In the genomic region with DNA sequence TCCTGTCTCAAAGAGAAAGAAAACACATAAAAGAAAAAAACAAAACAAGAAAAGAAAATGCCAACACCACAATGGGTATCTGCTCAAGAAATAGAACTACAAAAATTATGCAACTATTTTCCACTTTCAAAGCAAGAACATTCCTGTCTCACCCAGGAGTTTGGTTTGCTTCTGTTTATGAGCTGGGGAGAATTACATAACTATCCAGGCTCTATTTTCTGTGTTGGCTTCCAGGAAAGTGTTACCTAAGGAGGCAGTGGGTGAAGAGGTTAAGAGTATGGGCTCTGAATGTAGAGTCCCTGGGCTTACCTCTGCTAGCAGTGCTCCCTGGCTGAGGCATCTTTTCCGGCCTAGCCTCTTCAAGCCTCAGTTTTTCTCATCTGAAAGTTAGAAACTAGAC, we compare ENCODE assay signal across 25 cellular contexts.
DNase-seq lines count a peak whose midpoint lies in the region; ATAC-seq, FAIRE-seq and TF ChIP-seq lines count a peak whose summit lies in the region.
"Had no signal": no experiment of that assay in that cellular context is flagged by ENCODE, and none has a peak within 500 bp of the region (broad histone marks: within the 10 kb centered on the region; RNA-seq: fewer than 3 reads in every experiment).

No MANE protein-coding gene starts in this region.

- no peaks in the 10 kb centered on the region for H3K4me1 ChIP-seq in lower lobe of right lung
- H3K4me1 ChIP-seq: BE2C, HAP-1 had no signal

- H3K4me3 ChIP-seq in AG10803 (ENCODE audit: low read length) (no peak overlapping the region), fibroblast of villous mesenchyme (ENCODE audit: low read depth, low read length) (no peak overlapping the region), lower lobe of right lung (no peak overlapping the region), foreskin fibroblast (ENCODE audit: low read depth in 1 of 2, low read length in 2 of 2) (no peak overlapping the region)
- H3K4me3 ChIP-seq: BLaER1 treated with 17β-estradiol and CSF1 and Interleukin-3, amounts not matched to agents 10 nM and 100 nM; GM12878; HAP-1 had no signal

- H3K27ac ChIP-seq in lower lobe of right lung, result no peak overlapping the region
- H3K27ac ChIP-seq: 22Rv1; BLaER1 treated with 17β-estradiol and CSF1 and Interleukin-3, amounts not matched to agents 10 nM and 100 nM had no signal

- TF ChIP-seq CTCF in AG10803 (conservative IDR thresholded peaks at IDR 0.05; ENCODE audit: low read length) (no peak), fibroblast of villous mesenchyme (IDR thresholded peaks at IDR 0.05; ENCODE audit: insufficient read depth, low read depth, low read length) (no peak), omental fat pad (IDR thresholded peaks at IDR 0.05) (no peak), lower lobe of right lung (IDR thresholded peaks at IDR 0.05) (no peak), foreskin fibroblast (IDR thresholded peaks at IDR 0.05; ENCODE audit: low read depth, low read length) (no peak)

- intact Hi-C loops in lower lobe of right lung (cut with DNase I), result no loop called here

- peak; percentile 35 for FAIRE-seq in urothelium cell line (lab: Jason Lieb, UNC)
- FAIRE-seq: A204.1, D721Med, GM12878, GM19239, H54 had no signal

- peaks cover 4% of the 10 kb centered on the region for H3K9me3 ChIP-seq in lower lobe of right lung
- H3K9me3 ChIP-seq: BE2C, HAP-1 had no signal

- DNase-seq in AG10803 (ENCODE audit: low read depth) (peak; percentile 34), fibroblast of villous mesenchyme (ENCODE audit: low read depth) (peak; percentile 11), omental fat pad (ENCODE audit: low spot score) (no peak), urothelium cell line (ENCODE audit: low spot score) (no peak), lower lobe of right lung (no peak), foreskin fibroblast (no peak)
- DNase-seq: AML-193; BE2C; CD4-positive, alpha-beta T cell; CD8-positive, alpha-beta memory T cell; DMS 273 treated with DMSO at 0.1 percent for 48 hours; DMS79; EL; GDM1; GOT3; HFFc6 had no signal

- H3K36me3 ChIP-seq in lower lobe of right lung, result no peaks in the 10 kb centered on the region
- H3K36me3 ChIP-seq: BE2C; BLaER1 treated with 17β-estradiol and CSF1 and Interleukin-3, amounts not matched to agents 10 nM and 100 nM; HAP-1 had no signal

- ATAC-seq in omental fat pad (ENCODE audit: low FRiP score) (peak; percentile 39), lower lobe of right lung (no peak), HG03457 (IDR thresholded peaks at IDR 0.05; ENCODE audit: unreplicated experiment) (no peak)
- ATAC-seq: GM12878 had no signal

- H3K27me3 ChIP-seq in lower lobe of right lung (ENCODE audit: low read depth), result peaks cover 28% of the 10 kb centered on the region
- H3K27me3 ChIP-seq: BE2C had no signal

Comparison
In these comparisons a context has a peak if more than half of its experiments do, and no peak if none do; other contexts are left out.
1. DNase-seq: peak in AG10803 (single experiment) and fibroblast of villous mesenchyme (single experiment); none in omental fat pad (single experiment), urothelium cell line (single experiment), lower lobe of right lung (single experiment) and foreskin fibroblast (0 of 2).